Comparison of ENCODE assay signal across 8 cellular contexts in genomic region chr22:36301384-36301828, GRCh38. TPM values are rescaled to one million over a fixed set of nuclear protein-coding genes. Genes with fewer than 3 reads are reported as not detected.
A peak's percentile ranks its signal among the peaks of the same experiment; 100 is the strongest.
DNase-seq lines count a peak whose midpoint lies in the region; ATAC-seq and TF ChIP-seq lines count a peak whose summit lies in the region.

No MANE protein-coding gene starts in this region.

- H3K4me3 Mint-ChIP-seq in activated naive CD8-positive, alpha-beta T cell, result no peak overlapping the region

- peaks cover 4% of the 10 kb centered on the region for H3K36me3 Mint-ChIP-seq in activated naive CD8-positive, alpha-beta T cell

- H3K4me2 ChIP-seq in MM.1S (ENCODE audit: low read depth, low read length), result no peak overlapping the region

- no peak overlapping the region for H3K9ac ChIP-seq in MM.1S (ENCODE audit: low read length)

- peaks cover 9% of the 10 kb centered on the region for H3K4me1 Mint-ChIP-seq in activated naive CD8-positive, alpha-beta T cell (ENCODE audit: low read depth)

- H2AFZ ChIP-seq in MM.1S (ENCODE audit: low read length), result no peak overlapping the region

- H4K20me1 ChIP-seq in MM.1S (ENCODE audit: insufficient read depth, low read length), result no peaks in the 10 kb centered on the region

- peak; percentile 24 for DNase-seq in GM04504 (ENCODE audit: low read depth)
- DNase-seq in MM.1S, result peak; percentile 78
- DNase-seq in SW480 (ENCODE audit: low spot score), result peak; percentile 81
- peak; percentile 84 for DNase-seq in Right ventricle myocardium superior
- peak; percentile 92 for DNase-seq in posterior vena cava (ENCODE audit: low spot score)
- DNase-seq in uterus, result peak; percentile 80 to 81
- no peak for DNase-seq in foreskin melanocyte

- peak; percentile 96 for TF ChIP-seq CTCF in MM.1S (IDR thresholded peaks at IDR 0.05; ENCODE audit: low read length)
- TF ChIP-seq CTCF in uterus (IDR thresholded peaks at IDR 0.05), result peak; percentile 92 to 94 (median 92)

- H3F3A ChIP-seq in MM.1S (ENCODE audit: insufficient read depth, low read length), result peaks cover 9% of the 10 kb centered on the region

- H3K9me3 ChIP-seq in MM.1S (replicated peaks; ENCODE audit: insufficient read depth, low read length) (no peaks in the 10 kb centered on the region), uterus (no peaks in the 10 kb centered on the region)

- H3K9me2 ChIP-seq in MM.1S (replicated peaks; ENCODE audit: insufficient read depth, low read length), result no peaks in the 10 kb centered on the region

- H3K4me1 ChIP-seq in MM.1S (ENCODE audit: low read length) (no peaks in the 10 kb centered on the region), uterus (no peaks in the 10 kb centered on the region)

- no peak for TF ChIP-seq POLR2A in uterus (IDR thresholded peaks at IDR 0.05)

- intact Hi-C loops in Right ventricle myocardium superior (cut with DNase I) (loop anchor here (5.0 kb wide), 1 partner anchor 171 kb away; no protein-coding TSS in a partner anchor), posterior vena cava (cut with DNase I) (loop anchor here (2.0 to 5.0 kb wide), 3 partner anchors 19 to 171 kb away; no protein-coding TSS in a partner anchor), uterus (cut with DNase I; ENCODE audit: low total_unique reads) (loop anchor here (2.0 kb wide), 1 partner anchor 169 kb away; no protein-coding TSS in a partner anchor)

- H3K27ac ChIP-seq in MM.1S (ENCODE audit: low read length), result no peak overlapping the region
- H3K27ac ChIP-seq in uterus, result peak overlapping the region; percentile 36 to 49

- no peaks in the 10 kb centered on the region for H3K27me3 ChIP-seq in MM.1S (replicated peaks; ENCODE audit: insufficient read depth, low read length)
- no peaks in the 10 kb centered on the region for H3K27me3 ChIP-seq in uterus

- H3K36me3 ChIP-seq in MM.1S (replicated peaks; ENCODE audit: insufficient read depth, low read length) (peaks cover 49% of the 10 kb centered on the region), uterus (no peaks in the 10 kb centered on the region)

- no peaks in the 10 kb centered on the region for H3K27me3 Mint-ChIP-seq in activated naive CD8-positive, alpha-beta T cell

- H3K27ac Mint-ChIP-seq in activated naive CD8-positive, alpha-beta T cell, result peak overlapping the region; percentile 68

- no peaks in the 10 kb centered on the region for H3K9me3 Mint-ChIP-seq in activated naive CD8-positive, alpha-beta T cell (ENCODE audit: low read depth)

- ATAC-seq in Right ventricle myocardium superior (ENCODE audit: poor library complexity), result peak; percentile 63

- no peak overlapping the region for H3K4me3 ChIP-seq in MM.1S (ENCODE audit: low read length)
- no peak overlapping the region for H3K4me3 ChIP-seq in uterus

- H3K79me2 ChIP-seq in MM.1S (ENCODE audit: low read length), result peaks cover 74% of the 10 kb centered on the region

RNA-seq across cellular contexts. Expression of gene APOL1, which starts 48.5 kb away (rescaled TPM):
- 16.8 TPM for total RNA-seq in Right ventricle myocardium superior
- total RNA-seq in posterior vena cava, result 10 to 100 TPM; 39.9 to 69.3 TPM
- total RNA-seq in uterus, result 10 to 100 TPM in 3 of 4 donors, 1 to 10 TPM in 1; 9.8 to 89.7 (median 19.9) TPM
